ENCODE assay signal across 8 cellular contexts in genomic region chr11:19978668-19979518, GRCh38.
A peak's percentile ranks its signal among the peaks of the same experiment; 100 is the strongest.
DNase-seq lines count a peak whose midpoint lies in the region; ATAC-seq and TF ChIP-seq lines count a peak whose summit lies in the region.

No MANE protein-coding gene starts in this region.

- H3K79me2 ChIP-seq in MM.1S (ENCODE audit: low read length) = no peaks in the 10 kb centered on the region

- no peak overlapping the region for H3K27ac ChIP-seq in MM.1S (ENCODE audit: low read length)

- no peaks in the 10 kb centered on the region for H3K36me3 Mint-ChIP-seq in mesothelial cell of epicardium

- peak overlapping the region; percentile 13 for H3K27ac Mint-ChIP-seq in mesothelial cell of epicardium

- no peaks in the 10 kb centered on the region for H3K27me3 Mint-ChIP-seq in mesothelial cell of epicardium (ENCODE audit: low read depth)

- no peak overlapping the region for H3K4me2 ChIP-seq in MM.1S (ENCODE audit: low read depth, low read length)

- no peaks in the 10 kb centered on the region for H3K27me3 ChIP-seq in MM.1S (replicated peaks; ENCODE audit: insufficient read depth, low read length)

- POLR2A ChIA-PET in AG04449 (lab: Yijun Ruan, JAX) = no interaction called here

- H3K4me1 Mint-ChIP-seq in mesothelial cell of epicardium = peaks cover 57% of the 10 kb centered on the region

- H3K4me3 ChIP-seq in AG04449 (ENCODE audit: low read depth, low read length) (no peak overlapping the region), MM.1S (ENCODE audit: low read length) (no peak overlapping the region)

- no peaks in the 10 kb centered on the region for H3F3A ChIP-seq in MM.1S (ENCODE audit: insufficient read depth, low read length)

- no peak overlapping the region for H3K9ac ChIP-seq in MM.1S (ENCODE audit: low read length)

- no peaks in the 10 kb centered on the region for H4K20me1 ChIP-seq in MM.1S (ENCODE audit: insufficient read depth, low read length)

- H3K9me3 Mint-ChIP-seq in mesothelial cell of epicardium = no peaks in the 10 kb centered on the region

- H3K36me3 ChIP-seq in MM.1S (replicated peaks; ENCODE audit: insufficient read depth, low read length) = no peaks in the 10 kb centered on the region

- DNase-seq in AG04449 (ENCODE audit: low read depth, low spot score) (peak; percentile 52), amniotic epithelial cell (ENCODE audit: low read depth) (peak; percentile 76), mesothelial cell of epicardium (ENCODE audit: low spot score in 2 of 2, unreplicated experiment in 2 of 2) (no peak), MM.1S (no peak), GDM1 (lab: John Stamatoyannopoulos, UW) (no peak)
- no peak for DNase-seq in activated effector memory CD4-positive, alpha-beta T cell treated with anti-CD3 and anti-CD28 coated beads, Interleukin-2, amount 50 U/mL, for 16 hours

- CTCF ChIA-PET in AG04449 (lab: Yijun Ruan, JAX) = interaction anchor here (0.8 to 4.0 kb wide), 7 partner anchors 9 to 168 kb away, joined by 3 to 17 read pairs (median 3); no protein-coding TSS in a partner anchor

- H3K4me3 Mint-ChIP-seq in mesothelial cell of epicardium = no peak overlapping the region

- no peaks in the 10 kb centered on the region for H3K9me3 ChIP-seq in MM.1S (replicated peaks; ENCODE audit: insufficient read depth, low read length)

- ATAC-seq in GM18870 (IDR thresholded peaks at IDR 0.05; ENCODE audit: unreplicated experiment) (peak; percentile 86), HG03066 (IDR thresholded peaks at IDR 0.05; ENCODE audit: low read depth, unreplicated experiment) (peak; percentile 55)

- H2AFZ ChIP-seq in MM.1S (ENCODE audit: low read length) = no peak overlapping the region

- H3K4me1 ChIP-seq in MM.1S (ENCODE audit: low read length) = no peaks in the 10 kb centered on the region

- H3K9me2 ChIP-seq in MM.1S (replicated peaks; ENCODE audit: insufficient read depth, low read length) = no peaks in the 10 kb centered on the region

- TF ChIP-seq CTCF in AG04449 (IDR thresholded peaks at IDR 0.05; ENCODE audit: insufficient read depth, low read length, missing control alignments) = no peak
- no peak for TF ChIP-seq CTCF in mesothelial cell of epicardium (IDR thresholded peaks at IDR 0.05; ENCODE audit: unreplicated experiment)
- no peak for TF ChIP-seq CTCF in MM.1S (IDR thresholded peaks at IDR 0.05; ENCODE audit: low read length)

Comparison
In these comparisons a context has a peak if more than half of its experiments do, and no peak if none do; other contexts are left out.
1. DNase-seq: peak in AG04449 (single experiment) and amniotic epithelial cell (single experiment); none in mesothelial cell of epicardium (0 of 2), MM.1S (single experiment), activated effector memory CD4-positive, alpha-beta T cell treated with anti-CD3 and anti-CD28 coated beads, Interleukin-2, amount 50 U/mL, for 16 hours (single experiment) and GDM1 (single experiment).